In genomic region chr9:131050831-131051230, GRCh38 we compare ENCODE assay signal across 2 cellular contexts.
A peak's percentile ranks its signal among the peaks of the same experiment; 100 is the strongest.
TF ChIP-seq lines count a peak whose summit lies in the region.

No MANE protein-coding gene starts in this region.

TF ChIP-seq in HEK293, 187 proteins besides CTCF, POLR2A, EP300 and RAD21:
- TF ChIP-seq ZNF624 (tag by site-specific recombination; IDR thresholded peaks at IDR 0.05): no peak
- TF ChIP-seq ZNF664 (tag by site-specific recombination; IDR thresholded peaks at IDR 0.05): no peak
- no peak for TF ChIP-seq ZNF433 (tag by site-specific recombination; IDR thresholded peaks at IDR 0.05; ENCODE audit: low read depth)
- TF ChIP-seq ZNF184 (tag by site-specific recombination; IDR thresholded peaks at IDR 0.05): no peak
- no peak for TF ChIP-seq ZNF23 (tag by site-specific recombination; IDR thresholded peaks at IDR 0.05; ENCODE audit: borderline replicate concordance)
- TF ChIP-seq REST (tag by site-specific recombination; IDR thresholded peaks at IDR 0.05): peak; percentile 28; the same call in 1 of the 2 replicates

TF ChIP-seq in H1, 55 proteins besides CTCF, POLR2A, EP300 and RAD21:
- TF ChIP-seq CHD2 (IDR thresholded peaks at IDR 0.05; ENCODE audit: low read length) (no peak), SP4 (IDR thresholded peaks at IDR 0.05; ENCODE audit: low read length) (no peak), YY1 (IDR thresholded peaks at IDR 0.05; ENCODE audit: low read depth, low read length) (no peak), PHF8 (conservative IDR thresholded peaks at IDR 0.05; ENCODE audit: low read depth, low read length) (no peak), SUZ12 (IDR thresholded peaks at IDR 0.05; ENCODE audit: low read length) (no peak), SRF (IDR thresholded peaks at IDR 0.05; ENCODE audit: low read depth, low read length) (no peak), CTBP2 (IDR thresholded peaks at IDR 0.05; ENCODE audit: borderline replicate concordance, insufficient read depth, insufficient read length, low read length) (no peak), RNF2 (IDR thresholded peaks at IDR 0.05; ENCODE audit: borderline replicate concordance, low read depth, low read length, missing control alignments, poor library complexity, severe bottlenecking) (no peak), SP2 (IDR thresholded peaks at IDR 0.05; ENCODE audit: low read length) (no peak), POU5F1 (IDR thresholded peaks at IDR 0.05; ENCODE audit: low read depth, low read length) (no peak), CBX8 (IDR thresholded peaks at IDR 0.05; ENCODE audit: borderline replicate concordance, low read depth, low read length) (no peak), ASH2L (IDR thresholded peaks at IDR 0.05; ENCODE audit: low read length) (no peak), SIX5 (IDR thresholded peaks at IDR 0.05; ENCODE audit: low read depth, low read length) (no peak)
- TF ChIP-seq, protein P1, sequence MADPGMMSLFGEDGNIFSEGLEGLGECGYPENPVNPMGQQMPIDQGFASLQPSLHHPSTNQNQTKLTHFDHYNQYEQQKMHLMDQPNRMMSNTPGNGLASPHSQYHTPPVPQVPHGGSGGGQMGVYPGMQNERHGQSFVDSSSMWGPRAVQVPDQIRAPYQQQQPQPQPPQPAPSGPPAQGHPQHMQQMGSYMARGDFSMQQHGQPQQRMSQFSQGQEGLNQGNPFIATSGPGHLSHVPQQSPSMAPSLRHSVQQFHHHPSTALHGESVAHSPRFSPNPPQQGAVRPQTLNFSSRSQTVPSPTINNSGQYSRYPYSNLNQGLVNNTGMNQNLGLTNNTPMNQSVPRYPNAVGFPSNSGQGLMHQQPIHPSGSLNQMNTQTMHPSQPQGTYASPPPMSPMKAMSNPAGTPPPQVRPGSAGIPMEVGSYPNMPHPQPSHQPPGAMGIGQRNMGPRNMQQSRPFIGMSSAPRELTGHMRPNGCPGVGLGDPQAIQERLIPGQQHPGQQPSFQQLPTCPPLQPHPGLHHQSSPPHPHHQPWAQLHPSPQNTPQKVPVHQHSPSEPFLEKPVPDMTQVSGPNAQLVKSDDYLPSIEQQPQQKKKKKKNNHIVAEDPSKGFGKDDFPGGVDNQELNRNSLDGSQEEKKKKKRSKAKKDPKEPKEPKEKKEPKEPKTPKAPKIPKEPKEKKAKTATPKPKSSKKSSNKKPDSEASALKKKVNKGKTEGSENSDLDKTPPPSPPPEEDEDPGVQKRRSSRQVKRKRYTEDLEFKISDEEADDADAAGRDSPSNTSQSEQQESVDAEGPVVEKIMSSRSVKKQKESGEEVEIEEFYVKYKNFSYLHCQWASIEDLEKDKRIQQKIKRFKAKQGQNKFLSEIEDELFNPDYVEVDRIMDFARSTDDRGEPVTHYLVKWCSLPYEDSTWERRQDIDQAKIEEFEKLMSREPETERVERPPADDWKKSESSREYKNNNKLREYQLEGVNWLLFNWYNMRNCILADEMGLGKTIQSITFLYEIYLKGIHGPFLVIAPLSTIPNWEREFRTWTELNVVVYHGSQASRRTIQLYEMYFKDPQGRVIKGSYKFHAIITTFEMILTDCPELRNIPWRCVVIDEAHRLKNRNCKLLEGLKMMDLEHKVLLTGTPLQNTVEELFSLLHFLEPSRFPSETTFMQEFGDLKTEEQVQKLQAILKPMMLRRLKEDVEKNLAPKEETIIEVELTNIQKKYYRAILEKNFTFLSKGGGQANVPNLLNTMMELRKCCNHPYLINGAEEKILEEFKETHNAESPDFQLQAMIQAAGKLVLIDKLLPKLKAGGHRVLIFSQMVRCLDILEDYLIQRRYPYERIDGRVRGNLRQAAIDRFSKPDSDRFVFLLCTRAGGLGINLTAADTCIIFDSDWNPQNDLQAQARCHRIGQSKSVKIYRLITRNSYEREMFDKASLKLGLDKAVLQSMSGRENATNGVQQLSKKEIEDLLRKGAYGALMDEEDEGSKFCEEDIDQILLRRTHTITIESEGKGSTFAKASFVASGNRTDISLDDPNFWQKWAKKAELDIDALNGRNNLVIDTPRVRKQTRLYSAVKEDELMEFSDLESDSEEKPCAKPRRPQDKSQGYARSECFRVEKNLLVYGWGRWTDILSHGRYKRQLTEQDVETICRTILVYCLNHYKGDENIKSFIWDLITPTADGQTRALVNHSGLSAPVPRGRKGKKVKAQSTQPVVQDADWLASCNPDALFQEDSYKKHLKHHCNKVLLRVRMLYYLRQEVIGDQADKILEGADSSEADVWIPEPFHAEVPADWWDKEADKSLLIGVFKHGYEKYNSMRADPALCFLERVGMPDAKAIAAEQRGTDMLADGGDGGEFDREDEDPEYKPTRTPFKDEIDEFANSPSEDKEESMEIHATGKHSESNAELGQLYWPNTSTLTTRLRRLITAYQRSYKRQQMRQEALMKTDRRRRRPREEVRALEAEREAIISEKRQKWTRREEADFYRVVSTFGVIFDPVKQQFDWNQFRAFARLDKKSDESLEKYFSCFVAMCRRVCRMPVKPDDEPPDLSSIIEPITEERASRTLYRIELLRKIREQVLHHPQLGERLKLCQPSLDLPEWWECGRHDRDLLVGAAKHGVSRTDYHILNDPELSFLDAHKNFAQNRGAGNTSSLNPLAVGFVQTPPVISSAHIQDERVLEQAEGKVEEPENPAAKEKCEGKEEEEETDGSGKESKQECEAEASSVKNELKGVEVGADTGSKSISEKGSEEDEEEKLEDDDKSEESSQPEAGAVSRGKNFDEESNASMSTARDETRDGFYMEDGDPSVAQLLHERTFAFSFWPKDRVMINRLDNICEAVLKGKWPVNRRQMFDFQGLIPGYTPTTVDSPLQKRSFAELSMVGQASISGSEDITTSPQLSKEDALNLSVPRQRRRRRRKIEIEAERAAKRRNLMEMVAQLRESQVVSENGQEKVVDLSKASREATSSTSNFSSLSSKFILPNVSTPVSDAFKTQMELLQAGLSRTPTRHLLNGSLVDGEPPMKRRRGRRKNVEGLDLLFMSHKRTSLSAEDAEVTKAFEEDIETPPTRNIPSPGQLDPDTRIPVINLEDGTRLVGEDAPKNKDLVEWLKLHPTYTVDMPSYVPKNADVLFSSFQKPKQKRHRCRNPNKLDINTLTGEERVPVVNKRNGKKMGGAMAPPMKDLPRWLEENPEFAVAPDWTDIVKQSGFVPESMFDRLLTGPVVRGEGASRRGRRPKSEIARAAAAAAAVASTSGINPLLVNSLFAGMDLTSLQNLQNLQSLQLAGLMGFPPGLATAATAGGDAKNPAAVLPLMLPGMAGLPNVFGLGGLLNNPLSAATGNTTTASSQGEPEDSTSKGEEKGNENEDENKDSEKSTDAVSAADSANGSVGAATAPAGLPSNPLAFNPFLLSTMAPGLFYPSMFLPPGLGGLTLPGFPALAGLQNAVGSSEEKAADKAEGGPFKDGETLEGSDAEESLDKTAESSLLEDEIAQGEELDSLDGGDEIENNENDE (IDR thresholded peaks at IDR 0.05; ENCODE audit: insufficient replicate concordance, low read length): no peak
